Comparison of ENCODE assay signal across 9 cellular contexts in genomic region chr19:58046856-58047255, GRCh38. TPM values are rescaled to one million over a fixed set of nuclear protein-coding genes. Genes with fewer than 3 reads are reported as not detected.
"Had no signal": no experiment of that assay in that cellular context is flagged by ENCODE, and none has a peak within 500 bp of the region (broad histone marks: within the 10 kb centered on the region; RNA-seq: fewer than 3 reads in every experiment).

No MANE protein-coding gene starts in this region.

- DNase-seq: H9, HCEC 1CT, KBM-7 had no signal

- H3K4me3 ChIP-seq: GM23338 had no signal

- FAIRE-seq: H1, H54, HTR-8/SVneo had no signal

- H3K27me3 Mint-ChIP-seq: IgD-negative memory B cell had no signal

- H3K4me3 Mint-ChIP-seq: GM23338, H9 had no signal

- ATAC-seq: GM23338 had no signal

- H3K4me1 Mint-ChIP-seq: GM23338, H9 had no signal

- H3K27ac Mint-ChIP-seq: GM23338, IgD-negative memory B cell had no signal

- H3K4me2 ChIP-seq: GM23338 had no signal

- H2AFZ ChIP-seq: GM23338 had no signal

RNA-seq across cellular contexts. Expression of gene ZNF135, which starts 12.2 kb away (rescaled TPM):
- total RNA-seq: HT-29 had no signal

RNA-seq across cellular contexts. Expression of gene ZSCAN1, which starts 13.0 kb away (rescaled TPM):
- total RNA-seq: HT-29 had no signal
- polyA plus RNA-seq: IgD-negative memory B cell had no signal

RNA-seq across cellular contexts. Expression of gene ZNF606, which starts 44.2 kb away (rescaled TPM):
- total RNA-seq: HT-29 had no signal

RNA-seq across cellular contexts. Expression of gene ZSCAN18, which starts 51.2 kb away (rescaled TPM):
- total RNA-seq: HT-29 had no signal
